Comparison of ENCODE assay signal across 15 cellular contexts in genomic region chr2:111100087-111100764, GRCh38. TPM values are rescaled to one million over a fixed set of nuclear protein-coding genes. Genes with fewer than 3 reads are reported as not detected.
DNase-seq lines count a peak whose midpoint lies in the region; ATAC-seq, FAIRE-seq and TF ChIP-seq lines count a peak whose summit lies in the region.
"Had no signal": no experiment of that assay in that cellular context is flagged by ENCODE, and none has a peak within 500 bp of the region (broad histone marks: within the 10 kb centered on the region; RNA-seq: fewer than 3 reads in every experiment).

No MANE protein-coding gene starts in this region.

- intact Hi-C loops in Right ventricle myocardium superior (cut with DNase I): no loop called here

- H3K4me1 ChIP-seq in astrocyte (ENCODE audit: insufficient read depth, low read length): no peaks in the 10 kb centered on the region
- H3K4me1 ChIP-seq: adrenal gland, tibial artery had no signal

- no peak for FAIRE-seq in astrocyte (lab: Jason Lieb, UNC)
- FAIRE-seq in D721Med (lab: Jason Lieb, UNC): no peak
- FAIRE-seq: islet of Langerhans had no signal

- peak overlapping the region; percentile 62 for H3K4me3 Mint-ChIP-seq in astrocyte (ENCODE audit: unreplicated experiment)
- H3K4me3 Mint-ChIP-seq: WTC11 had no signal

- no peaks in the 10 kb centered on the region for H3K79me2 ChIP-seq in astrocyte (ENCODE audit: insufficient read depth, low read length)

- H3K27me3 ChIP-seq in astrocyte (ENCODE audit: insufficient read depth, low read length): peaks cover 10% of the 10 kb centered on the region
- peaks cover 90% of the 10 kb centered on the region for H3K27me3 ChIP-seq in WERI-Rb-1 (ENCODE audit: insufficient read depth, low read depth, severe bottlenecking)
- H3K27me3 ChIP-seq: adrenal gland, neutrophil, tibial artery had no signal

- H3K4me2 ChIP-seq in astrocyte (ENCODE audit: low read length): no peak overlapping the region

- no peaks in the 10 kb centered on the region for H4K20me1 ChIP-seq in astrocyte (ENCODE audit: insufficient read depth, low read length)

- ATAC-seq in GM19467 (IDR thresholded peaks at IDR 0.05; ENCODE audit: unreplicated experiment) (peak; percentile 27), HG03175 (IDR thresholded peaks at IDR 0.05; ENCODE audit: unreplicated experiment) (peak; percentile 47), Right ventricle myocardium superior (ENCODE audit: poor library complexity) (no peak)
- ATAC-seq: WTC11 had no signal

- no peak for TF ChIP-seq CTCF in astrocyte (IDR thresholded peaks at IDR 0.05; ENCODE audit: insufficient read depth, low read depth, low read length)
- TF ChIP-seq CTCF in D721Med (IDR thresholded peaks at IDR 0.05; ENCODE audit: insufficient read depth, missing control alignments): no peak
- TF ChIP-seq CTCF in WERI-Rb-1 (IDR thresholded peaks at IDR 0.05; ENCODE audit: low read depth, low read length): no peak

- H2AFZ ChIP-seq in astrocyte (ENCODE audit: low read depth, low read length): no peak overlapping the region

- H3K9me3 Mint-ChIP-seq in astrocyte (ENCODE audit: unreplicated experiment): peaks cover 2% of the 10 kb centered on the region
- H3K9me3 Mint-ChIP-seq: WTC11 had no signal

- H3K27ac Mint-ChIP-seq in astrocyte (ENCODE audit: unreplicated experiment): peak overlapping the region; percentile 58
- H3K27ac Mint-ChIP-seq: WTC11 had no signal

- no peak overlapping the region for H3K4me3 ChIP-seq in astrocyte (ENCODE audit: insufficient read depth, low read depth, low read length)
- no peak overlapping the region for H3K4me3 ChIP-seq in WERI-Rb-1 (ENCODE audit: low read depth, low read length)
- H3K4me3 ChIP-seq: adrenal gland, tibial artery had no signal

- no peaks in the 10 kb centered on the region for H3K36me3 Mint-ChIP-seq in astrocyte (ENCODE audit: low read depth, unreplicated experiment)
- H3K36me3 Mint-ChIP-seq: WTC11 had no signal

- DNase-seq in DMS153 (lab: John Stamatoyannopoulos, UW): peak; percentile 37
- no peak for DNase-seq in DMS153 treated with DMSO at 0.1 percent for 48 hours (lab: John Stamatoyannopoulos, UW; ENCODE audit: unreplicated experiment)
- DNase-seq in astrocyte (ENCODE audit: low read depth): no peak
- no peak for DNase-seq in D721Med (ENCODE audit: insufficient read length, low spot score)
- DNase-seq in WERI-Rb-1: no peak
- DNase-seq in Right ventricle myocardium superior: no peak
- DNase-seq: adrenal gland, GOT3, tibial artery had no signal

- H3K27ac ChIP-seq in astrocyte (ENCODE audit: low read depth, low read length) (no peak overlapping the region), WERI-Rb-1 (no peak overlapping the region)
- H3K27ac ChIP-seq: 22Rv1, adrenal gland, neutrophil, tibial artery had no signal

- peaks cover 11% of the 10 kb centered on the region for H3K4me1 Mint-ChIP-seq in astrocyte (ENCODE audit: low read depth, unreplicated experiment)

- H3K36me3 ChIP-seq in astrocyte (ENCODE audit: insufficient read depth, low read length): no peaks in the 10 kb centered on the region
- H3K36me3 ChIP-seq in WERI-Rb-1: no peaks in the 10 kb centered on the region
- H3K36me3 ChIP-seq: adrenal gland, neutrophil, tibial artery had no signal

- H3K27me3 Mint-ChIP-seq in astrocyte (ENCODE audit: low read depth, unreplicated experiment): no peaks in the 10 kb centered on the region

- H3K9me3 ChIP-seq in astrocyte (ENCODE audit: insufficient read depth, low read depth, low read length) (no peaks in the 10 kb centered on the region), WERI-Rb-1 (ENCODE audit: severe bottlenecking) (no peaks in the 10 kb centered on the region)
- H3K9me3 ChIP-seq: adrenal gland, neutrophil, tibial artery had no signal

- H3K9ac ChIP-seq in astrocyte (ENCODE audit: low read length): no peak overlapping the region

RNA-seq across cellular contexts. Expression of gene BCL2L11, which starts 20.5 kb away (rescaled TPM):
- total RNA-seq in astrocyte (12.6 and 19.3 TPM in 2 replicates), Right ventricle myocardium superior (10.8 TPM)
